In genomic region chr20:36462440-36463211, GRCh38 we compare ENCODE assay signal across 8 cellular contexts.
DNase-seq lines count a peak whose midpoint lies in the region; ATAC-seq and TF ChIP-seq lines count a peak whose summit lies in the region.

No MANE protein-coding gene starts in this region.

- H3K4me3 Mint-ChIP-seq in activated T-helper 1 cell treated with anti-CD3 and anti-CD28 coated beads, Interleukin-12 subunit alpha, Interleukin-12 subunit beta, Interleukin-2, Interleukin-4 antibody, amounts not matched to agents 30 ng/mL and 10 ng/mL and 1 ng/mL, durations not matched to agents 14 hours and 24 hours and 36 hours: peak overlapping the region; percentile 89
- peak overlapping the region; percentile 95 for H3K4me3 Mint-ChIP-seq in progenitor cell of endocrine pancreas (ENCODE audit: low read depth)

- H3K9me3 Mint-ChIP-seq in activated T-helper 1 cell treated with anti-CD3 and anti-CD28 coated beads, Interleukin-12 subunit alpha, Interleukin-12 subunit beta, Interleukin-2, Interleukin-4 antibody, amounts not matched to agents 30 ng/mL and 10 ng/mL and 1 ng/mL, durations not matched to agents 14 hours and 24 hours and 36 hours: no peaks in the 10 kb centered on the region
- no peaks in the 10 kb centered on the region for H3K9me3 Mint-ChIP-seq in progenitor cell of endocrine pancreas (ENCODE audit: low read depth)

- peaks cover 28% of the 10 kb centered on the region for H3K4me1 ChIP-seq in BE2C
- H3K4me1 ChIP-seq in heart right ventricle: peaks cover 22 to 58% (median 55%) of the 10 kb centered on the region in 9 donors

- peak overlapping the region; percentile 97 to 100 (median 99) for H3K27ac ChIP-seq in heart right ventricle

- H3K4me1 Mint-ChIP-seq in activated T-helper 1 cell treated with anti-CD3 and anti-CD28 coated beads, Interleukin-12 subunit alpha, Interleukin-12 subunit beta, Interleukin-2, Interleukin-4 antibody, amounts not matched to agents 30 ng/mL and 10 ng/mL and 1 ng/mL, durations not matched to agents 14 hours and 24 hours and 36 hours (ENCODE audit: low read depth): peaks cover 65% of the 10 kb centered on the region
- peaks cover 38% of the 10 kb centered on the region for H3K4me1 Mint-ChIP-seq in progenitor cell of endocrine pancreas (ENCODE audit: low read depth)

- peak overlapping the region; percentile 97 for H3K4me3 ChIP-seq in BE2C (ENCODE audit: low read depth, low read length)
- peak overlapping the region; percentile 67 to 98 (median 91) for H3K4me3 ChIP-seq in heart right ventricle

- H3K27ac Mint-ChIP-seq in activated T-helper 1 cell treated with anti-CD3 and anti-CD28 coated beads, Interleukin-12 subunit alpha, Interleukin-12 subunit beta, Interleukin-2, Interleukin-4 antibody, amounts not matched to agents 30 ng/mL and 10 ng/mL and 1 ng/mL, durations not matched to agents 14 hours and 24 hours and 36 hours: peak overlapping the region; percentile 90
- peak overlapping the region; percentile 95 for H3K27ac Mint-ChIP-seq in progenitor cell of endocrine pancreas

- peaks cover 5% of the 10 kb centered on the region for H3K27me3 Mint-ChIP-seq in activated T-helper 1 cell treated with anti-CD3 and anti-CD28 coated beads, Interleukin-12 subunit alpha, Interleukin-12 subunit beta, Interleukin-2, Interleukin-4 antibody, amounts not matched to agents 30 ng/mL and 10 ng/mL and 1 ng/mL, durations not matched to agents 14 hours and 24 hours and 36 hours (ENCODE audit: insufficient read depth)
- H3K27me3 Mint-ChIP-seq in progenitor cell of endocrine pancreas: peaks cover 3% of the 10 kb centered on the region

- H3K9me3 ChIP-seq in BE2C (no peaks in the 10 kb centered on the region), heart right ventricle (no peaks in the 10 kb centered on the region)

- TF ChIP-seq CTCF in BE2C (IDR thresholded peaks at IDR 0.05; ENCODE audit: low read depth, low read length) (no peak), heart right ventricle (IDR thresholded peaks at IDR 0.05) (no peak), progenitor cell of endocrine pancreas (IDR thresholded peaks at IDR 0.05; ENCODE audit: unreplicated experiment) (no peak)

- DNase-seq in BE2C (peak; percentile 30), HS-5 (ENCODE audit: low read depth) (peak; percentile 42), heart right ventricle (peak; percentile 68 to 83), progenitor cell of endocrine pancreas (ENCODE audit: low spot score, unreplicated experiment) (no peak)
- DNase-seq in activated T-helper 1 cell treated with anti-CD3 and anti-CD28 coated beads, Interleukin-12 subunit alpha, Interleukin-12 subunit beta, Interleukin-2, Interleukin-4 antibody, amounts not matched to agents 30 ng/mL and 10 ng/mL and 1 ng/mL, durations not matched to agents 14 hours and 24 hours and 36 hours (ENCODE audit: low spot score): no peak
- DNase-seq in activated CD4-positive, CD25-positive, alpha-beta regulatory T cell treated with anti-CD3 and anti-CD28 coated beads, Interleukin-2, amount 50 U/mL, for 72 hours: no peak

- intact Hi-C loops in activated T-helper 1 cell treated with anti-CD3 and anti-CD28 coated beads, Interleukin-12 subunit alpha, Interleukin-12 subunit beta, Interleukin-2, Interleukin-4 antibody, amounts not matched to agents 30 ng/mL and 10 ng/mL and 1 ng/mL, durations not matched to agents 14 hours and 24 hours and 36 hours (cut with micrococcal nuclease): loop anchor here (1.0 to 10.0 kb wide), 7 partner anchors 372 to 1570 kb away; partner anchors contain the start of genes CPNE1, RBL1, RBM12 and RBM39
- intact Hi-C loops in heart right ventricle (cut with DNase I): loop anchor here in 5 of 10 donors (2.0 to 10.0 kb wide), 5 partner anchors 36 to 282 kb away; partner anchors contain the start of genes MYL9 (in 5 of the 5), RAB5IF (in 2 of the 5) and NDRG3 (in 1 of the 5)

- 0% methylated on average over 21 of the region's 21 CpGs for WGBS in heart right ventricle, 2 donors

- H3K36me3 ChIP-seq in BE2C (no peaks in the 10 kb centered on the region), heart right ventricle (peaks cover 0 to 13% (median 0%) of the 10 kb centered on the region in 9 donors)

- H3K27me3 ChIP-seq in BE2C (no peaks in the 10 kb centered on the region), heart right ventricle (no peaks in the 10 kb centered on the region)

- H3K36me3 Mint-ChIP-seq in activated T-helper 1 cell treated with anti-CD3 and anti-CD28 coated beads, Interleukin-12 subunit alpha, Interleukin-12 subunit beta, Interleukin-2, Interleukin-4 antibody, amounts not matched to agents 30 ng/mL and 10 ng/mL and 1 ng/mL, durations not matched to agents 14 hours and 24 hours and 36 hours (ENCODE audit: low read depth): no peaks in the 10 kb centered on the region
- H3K36me3 Mint-ChIP-seq in progenitor cell of endocrine pancreas (ENCODE audit: insufficient read depth): no peaks in the 10 kb centered on the region

- peak; percentile 43 to 77 (median 69) for ATAC-seq in heart right ventricle
- no peak for ATAC-seq in GM19351 (IDR thresholded peaks at IDR 0.05; ENCODE audit: unreplicated experiment)
- no peak for ATAC-seq in GM19023 (IDR thresholded peaks at IDR 0.05; ENCODE audit: unreplicated experiment)

Comparison
In these comparisons a context has a peak if more than half of its experiments do, and no peak if none do; other contexts are left out.
1. DNase-seq: peak in BE2C (single experiment), HS-5 (single experiment) and heart right ventricle (2 of 2); none in activated T-helper 1 cell treated with anti-CD3 and anti-CD28 coated beads, Interleukin-12 subunit alpha, Interleukin-12 subunit beta, Interleukin-2, Interleukin-4 antibody, amounts not matched to agents 30 ng/mL and 10 ng/mL and 1 ng/mL, durations not matched to agents 14 hours and 24 hours and 36 hours (single experiment), progenitor cell of endocrine pancreas (single experiment) and activated CD4-positive, CD25-positive, alpha-beta regulatory T cell treated with anti-CD3 and anti-CD28 coated beads, Interleukin-2, amount 50 U/mL, for 72 hours (single experiment).
2. ATAC-seq: peak in heart right ventricle (8 of 8); none in GM19351 (single experiment) and GM19023 (single experiment).